ENCODE assay signal across 17 cellular contexts in the genomic region with DNA sequence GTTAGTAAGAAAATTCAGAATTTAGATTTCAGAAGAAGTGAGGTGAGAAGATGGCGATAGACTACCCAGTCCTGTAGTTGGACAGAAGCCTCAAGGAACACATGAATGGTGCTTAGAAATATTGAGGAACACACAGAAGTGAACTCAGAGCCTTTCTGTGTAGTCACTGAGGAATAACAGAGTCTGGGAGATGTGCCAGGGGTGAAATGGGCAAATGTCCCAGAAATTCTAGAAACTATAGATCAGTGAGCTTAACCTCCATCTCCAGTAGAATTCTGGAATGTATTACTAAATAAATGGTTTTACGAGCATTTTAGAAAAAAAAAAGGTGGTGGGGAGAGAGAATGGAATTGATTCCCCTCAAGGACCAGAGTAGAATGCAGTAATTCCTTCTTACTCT.
DNase-seq lines count a peak whose midpoint lies in the region; ATAC-seq, FAIRE-seq and TF ChIP-seq lines count a peak whose summit lies in the region.
"Had no signal": no experiment of that assay in that cellular context is flagged by ENCODE, and none has a peak within 500 bp of the region (broad histone marks: within the 10 kb centered on the region; RNA-seq: fewer than 3 reads in every experiment).

No MANE protein-coding gene starts in this region.

- no peak for TF ChIP-seq CTCF in pancreas (IDR thresholded peaks at IDR 0.05)
- TF ChIP-seq CTCF in left ventricle myocardium inferior (IDR thresholded peaks at IDR 0.05; ENCODE audit: borderline replicate concordance): no peak

- H3K9me3 ChIP-seq in pancreas (no peaks in the 10 kb centered on the region), left ventricle myocardium inferior (replicated peaks) (peaks cover under 1% of the 10 kb centered on the region)
- H3K9me3 ChIP-seq: HAP-1, right atrium auricular region had no signal

- DNase-seq in DMS79 (lab: John Stamatoyannopoulos, UW) (peak; percentile 1), NCI-H1092 treated with DMSO at 0.1 percent for 48 hours (lab: John Stamatoyannopoulos, UW) (peak; percentile 42), astrocyte of the hippocampus (ENCODE audit: low read depth, low spot score) (peak; percentile 92), midbrain (lab: John Stamatoyannopoulos, UW) (peak; percentile 13), left cardiac atrium (no peak), NOMO-1 treated with DMSO at 0.1 percent for 48 hours (lab: John Stamatoyannopoulos, UW; ENCODE audit: unreplicated experiment) (no peak), pancreas (no peak), left ventricle myocardium inferior (no peak)
- DNase-seq: activated CD4-positive, CD25-positive, alpha-beta regulatory T cell treated with anti-CD3 and anti-CD28 coated beads, Interleukin-2, amount 50 U/mL, for 72 hours; heart right ventricle; kidney; MM.1S; stimulated activated CD4-positive, alpha-beta T cell treated with anti-CD3 and anti-CD28 coated beads, Interleukin-1b, Interleukin-23, amount 100 ng/mL, for 48 hours; T-helper 9 cell had no signal

- no peaks in the 10 kb centered on the region for H3K36me3 ChIP-seq in pancreas
- H3K36me3 ChIP-seq in left ventricle myocardium inferior: no peaks in the 10 kb centered on the region
- H3K36me3 ChIP-seq: HAP-1, heart right ventricle, right atrium auricular region had no signal

- 47 to 65% methylated on average over 2 of the region's 2 CpGs for WGBS in pancreas, 2 donors

- no peaks in the 10 kb centered on the region for H3K27me3 ChIP-seq in pancreas
- H3K27me3 ChIP-seq in left ventricle myocardium inferior (ENCODE audit: low read depth): no peaks in the 10 kb centered on the region
- H3K27me3 ChIP-seq: dorsolateral prefrontal cortex, heart right ventricle, right atrium auricular region had no signal

- no peak for ATAC-seq in left cardiac atrium
- ATAC-seq in pancreas: no peak
- ATAC-seq: heart right ventricle had no signal

- intact Hi-C loops in left cardiac atrium (cut with DNase I): no loop called here
- intact Hi-C loops in pancreas (cut with DNase I): no loop called here
- intact Hi-C loops in left ventricle myocardium inferior (cut with micrococcal nuclease): no loop called here

- H3K27ac ChIP-seq in pancreas: no peak overlapping the region
- no peak overlapping the region for H3K27ac ChIP-seq in left ventricle myocardium inferior (replicated peaks)
- H3K27ac ChIP-seq: dorsolateral prefrontal cortex, heart right ventricle, right atrium auricular region had no signal

- no peak for FAIRE-seq in pancreas (lab: Jason Lieb, UNC)
- FAIRE-seq: kidney had no signal

- H3K4me1 ChIP-seq in pancreas (no peaks in the 10 kb centered on the region), left ventricle myocardium inferior (no peaks in the 10 kb centered on the region)
- H3K4me1 ChIP-seq: HAP-1, heart right ventricle, right atrium auricular region had no signal

- H3K4me3 ChIP-seq in pancreas: no peak overlapping the region
- no peak overlapping the region for H3K4me3 ChIP-seq in left ventricle myocardium inferior
- H3K4me3 ChIP-seq: dorsolateral prefrontal cortex, HAP-1, heart right ventricle, right atrium auricular region had no signal

Comparison
In these comparisons a context has a peak if more than half of its experiments do, and no peak if none do; other contexts are left out.
1. DNase-seq: peak in DMS79 (single experiment), NCI-H1092 treated with DMSO at 0.1 percent for 48 hours (single experiment), astrocyte of the hippocampus (single experiment) and midbrain (single experiment); none in left cardiac atrium (single experiment), NOMO-1 treated with DMSO at 0.1 percent for 48 hours (single experiment), pancreas (0 of 6) and left ventricle myocardium inferior (single experiment).